Comparison of ENCODE assay signal across 8 cellular contexts in the genomic region with DNA sequence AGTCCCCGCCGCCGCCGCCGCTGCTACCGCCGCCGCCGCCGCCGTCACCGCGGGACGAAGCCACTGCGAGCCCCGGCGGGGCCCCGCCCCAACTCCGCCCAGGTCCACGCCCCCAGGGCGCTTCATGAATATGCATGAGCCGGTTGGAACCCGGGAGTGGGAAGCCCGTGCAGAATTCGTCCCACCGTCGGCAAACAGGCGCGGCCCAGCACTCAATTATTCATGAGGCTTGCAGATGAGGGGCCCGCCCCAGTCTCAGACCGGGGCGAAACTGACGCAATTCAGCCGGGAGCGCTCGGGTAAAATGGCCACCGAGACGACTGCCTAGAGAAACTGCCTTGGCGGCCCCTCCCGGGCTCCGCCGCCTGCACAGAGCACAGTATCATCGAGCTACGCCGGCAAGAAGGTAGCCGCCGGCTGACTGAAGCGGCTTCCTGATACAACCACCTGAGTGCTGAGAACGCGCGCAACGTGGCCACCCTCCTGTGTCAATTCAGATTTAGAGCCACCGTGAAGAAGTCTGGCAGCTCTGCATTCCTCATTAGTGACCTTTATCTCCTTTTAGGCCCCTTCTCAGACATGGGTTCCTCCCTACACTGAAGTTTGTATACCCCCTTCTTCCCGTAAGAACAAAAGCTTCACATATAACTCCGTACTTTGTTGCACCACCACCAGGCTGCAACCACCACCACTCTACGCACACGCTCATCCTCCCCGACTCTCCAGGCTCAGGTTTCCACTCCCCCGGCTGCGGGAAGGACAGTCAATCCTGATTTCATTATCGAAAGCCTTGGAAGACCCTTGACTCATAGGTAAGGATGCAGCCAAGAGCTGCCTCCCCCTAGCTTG. TPM values are rescaled to one million over a fixed set of nuclear protein-coding genes. Genes with fewer than 3 reads are reported as not detected.
DNase-seq lines count a peak whose midpoint lies in the region; ATAC-seq lines count a peak whose summit lies in the region.

A gene with protein sequence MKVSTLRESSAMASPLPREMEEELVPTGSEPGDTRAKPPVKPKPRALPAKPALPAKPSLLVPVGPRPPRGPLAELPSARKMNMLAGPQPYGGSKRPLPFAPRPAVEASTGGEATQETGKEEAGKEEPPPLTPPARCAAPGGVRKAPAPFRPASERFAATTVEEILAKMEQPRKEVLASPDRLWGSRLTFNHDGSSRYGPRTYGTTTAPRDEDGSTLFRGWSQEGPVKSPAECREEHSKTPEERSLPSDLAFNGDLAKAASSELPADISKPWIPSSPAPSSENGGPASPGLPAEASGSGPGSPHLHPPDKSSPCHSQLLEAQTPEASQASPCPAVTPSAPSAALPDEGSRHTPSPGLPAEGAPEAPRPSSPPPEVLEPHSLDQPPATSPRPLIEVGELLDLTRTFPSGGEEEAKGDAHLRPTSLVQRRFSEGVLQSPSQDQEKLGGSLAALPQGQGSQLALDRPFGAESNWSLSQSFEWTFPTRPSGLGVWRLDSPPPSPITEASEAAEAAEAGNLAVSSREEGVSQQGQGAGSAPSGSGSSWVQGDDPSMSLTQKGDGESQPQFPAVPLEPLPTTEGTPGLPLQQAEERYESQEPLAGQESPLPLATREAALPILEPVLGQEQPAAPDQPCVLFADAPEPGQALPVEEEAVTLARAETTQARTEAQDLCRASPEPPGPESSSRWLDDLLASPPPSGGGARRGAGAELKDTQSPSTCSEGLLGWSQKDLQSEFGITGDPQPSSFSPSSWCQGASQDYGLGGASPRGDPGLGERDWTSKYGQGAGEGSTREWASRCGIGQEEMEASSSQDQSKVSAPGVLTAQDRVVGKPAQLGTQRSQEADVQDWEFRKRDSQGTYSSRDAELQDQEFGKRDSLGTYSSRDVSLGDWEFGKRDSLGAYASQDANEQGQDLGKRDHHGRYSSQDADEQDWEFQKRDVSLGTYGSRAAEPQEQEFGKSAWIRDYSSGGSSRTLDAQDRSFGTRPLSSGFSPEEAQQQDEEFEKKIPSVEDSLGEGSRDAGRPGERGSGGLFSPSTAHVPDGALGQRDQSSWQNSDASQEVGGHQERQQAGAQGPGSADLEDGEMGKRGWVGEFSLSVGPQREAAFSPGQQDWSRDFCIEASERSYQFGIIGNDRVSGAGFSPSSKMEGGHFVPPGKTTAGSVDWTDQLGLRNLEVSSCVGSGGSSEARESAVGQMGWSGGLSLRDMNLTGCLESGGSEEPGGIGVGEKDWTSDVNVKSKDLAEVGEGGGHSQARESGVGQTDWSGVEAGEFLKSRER (N-terminal part only) (minus strand): TSS at position 67 of the 849 bp plus-strand sequence. CDS start 3,067 bp downstream, outside the sequence.

- intact Hi-C loops in left colon (cut with DNase I, micrococcal nuclease): no loop called here

- H3K36me3 ChIP-seq in BLaER1: peaks cover 52% of the 10 kb centered on the region

- peaks cover 45% of the 10 kb centered on the region for H3K4me1 ChIP-seq in BLaER1

- peak; percentile 94 for ATAC-seq in GM19324 (IDR thresholded peaks at IDR 0.05; ENCODE audit: low FRiP score, unreplicated experiment)
- ATAC-seq in HG03460 (IDR thresholded peaks at IDR 0.05; ENCODE audit: unreplicated experiment): peak; percentile 84
- peak; percentile 74 for ATAC-seq in left colon

- DNase-seq in NCI-H526 (lab: John Stamatoyannopoulos, UW): peak; percentile 95 to 98
- peak; percentile 80 for DNase-seq in activated CD4-positive, alpha-beta T cell treated with anti-CD3 and anti-CD28 coated beads, Interleukin-2, amount 50 U/mL, for 1 hour
- peak; percentile 50 for DNase-seq in cortex of kidney (lab: John Stamatoyannopoulos, UW)
- peak; percentile 97 to 99 for DNase-seq in left colon
- DNase-seq in stimulated activated CD4-positive, alpha-beta T cell treated with anti-CD3 and anti-CD28 coated beads, Interleukin-1b, Interleukin-23, amount 100 ng/mL, for 4 hours (ENCODE audit: low read depth in 2 of 2): peak; percentile 88 to 91

- peak within 1 kb of the TSS; percentile 87 for H3K27ac ChIP-seq in BLaER1

- H4K20me1 ChIP-seq in BLaER1: peaks cover 41% of the 10 kb centered on the region

- H3K4me3 ChIP-seq in BLaER1: peak within 1 kb of the TSS; percentile 72

- H3K9me3 ChIP-seq in BLaER1: no peaks in the 10 kb centered on the region

- H3K9ac ChIP-seq in BLaER1: peak within 1 kb of the TSS; percentile 84

- no peaks in the 10 kb centered on the region for H3K27me3 ChIP-seq in BLaER1

- H3K4me2 ChIP-seq in BLaER1: peak within 1 kb of the TSS; percentile 98

RNA-seq across cellular contexts. Expression of the gene that starts here (rescaled TPM):
- 100 to 1,000 TPM; 135 to 191 TPM for total RNA-seq in left colon

Comparison
In these comparisons a context has a peak if more than half of its experiments do, and no peak if none do; other contexts are left out.
1. Peak in every context shown above with its lines: DNase-seq, ATAC-seq, H3K4me3 ChIP-seq and H3K27ac ChIP-seq.